2 cellular contexts compared by ENCODE assay signal in genomic region chr1:111813440-111814304, GRCh38.
TF ChIP-seq lines count a peak whose summit lies in the region.

No MANE protein-coding gene starts in this region.

TF ChIP-seq in IMR-90, 13 proteins besides CTCF, POLR2A, EP300 and RAD21:
- TF ChIP-seq SMC3 (IDR thresholded peaks at IDR 0.05; ENCODE audit: low read depth, low read length) (no peak), BHLHE40 (IDR thresholded peaks at IDR 0.05; ENCODE audit: low read depth, low read length) (no peak), RCOR1 (IDR thresholded peaks at IDR 0.05; ENCODE audit: insufficient replicate concordance, low read length) (no peak), CEBPB (IDR thresholded peaks at IDR 0.05; ENCODE audit: low read depth, low read length) (no peak), ELK1 (IDR thresholded peaks at IDR 0.05; ENCODE audit: borderline replicate concordance, low read depth, low read length) (no peak), RFX5 (IDR thresholded peaks at IDR 0.05; ENCODE audit: low read depth, low read length) (no peak), MAFK (IDR thresholded peaks at IDR 0.05; ENCODE audit: low read depth, low read length) (no peak), MXI1 (IDR thresholded peaks at IDR 0.05; ENCODE audit: borderline replicate concordance, low read depth, low read length) (no peak), MAZ (IDR thresholded peaks at IDR 0.05; ENCODE audit: borderline replicate concordance, low read depth, low read length) (no peak), NFE2L2 (IDR thresholded peaks at IDR 0.05; ENCODE audit: low read depth, low read length) (no peak), USF2 (IDR thresholded peaks at IDR 0.05; ENCODE audit: low read depth, low read length) (no peak), CHD1 (IDR thresholded peaks at IDR 0.05; ENCODE audit: low read depth, low read length) (no peak), FOS (IDR thresholded peaks at IDR 0.05; ENCODE audit: low read depth, low read length) (no peak)

TF ChIP-seq in WTC11, 78 proteins besides CTCF, POLR2A, EP300 and RAD21:
- no peak for TF ChIP-seq ZNF219 (CRISPR knock-in tag; IDR thresholded peaks at IDR 0.05; ENCODE audit: borderline replicate concordance)
- no peak for TF ChIP-seq ZNF532 (CRISPR knock-in tag; IDR thresholded peaks at IDR 0.05; ENCODE audit: borderline replicate concordance)
- peak; percentile 65; the same call in 1 of the 2 replicates for TF ChIP-seq GABPB1 (CRISPR knock-in tag; IDR thresholded peaks at IDR 0.05)
